ENCODE assay signal across 13 cellular contexts in genomic region chr1:177858222-177858894, GRCh38.
A peak's percentile ranks its signal among the peaks of the same experiment; 100 is the strongest.
DNase-seq lines count a peak whose midpoint lies in the region; ATAC-seq and TF ChIP-seq lines count a peak whose summit lies in the region.
"Had no signal": no experiment of that assay in that cellular context is flagged by ENCODE, and none has a peak within 500 bp of the region (broad histone marks: within the 10 kb centered on the region; RNA-seq: fewer than 3 reads in every experiment).

No MANE protein-coding gene starts in this region.

- H3K36me3 Mint-ChIP-seq in mesothelial cell of epicardium (peaks cover 4% of the 10 kb centered on the region), natural killer cell (no peaks in the 10 kb centered on the region)

- no peaks in the 10 kb centered on the region for H3K9me3 ChIP-seq in adipocyte (ENCODE audit: control insufficient read depth, low read length)
- H3K9me3 ChIP-seq: right atrium auricular region had no signal

- intact Hi-C loops in natural killer cell (cut with micrococcal nuclease) = no loop called here

- H3K4me3 Mint-ChIP-seq in mesothelial cell of epicardium = no peak overlapping the region
- no peak overlapping the region for H3K4me3 Mint-ChIP-seq in natural killer cell

- no peaks in the 10 kb centered on the region for H3K27me3 ChIP-seq in adipocyte (replicated peaks; ENCODE audit: control insufficient read depth, insufficient read depth, low read length)
- H3K27me3 ChIP-seq: right atrium auricular region had no signal

- H3K4me1 ChIP-seq in adipocyte (ENCODE audit: control insufficient read depth, insufficient read depth, low read length) = peaks cover 9% of the 10 kb centered on the region

- no peak for ATAC-seq in natural killer cell
- ATAC-seq: K562 had no signal

- H3K9me3 Mint-ChIP-seq in mesothelial cell of epicardium (peaks cover 6% of the 10 kb centered on the region), natural killer cell (peaks cover 4 to 15% of the 10 kb centered on the region in 2 donors)

- no peaks in the 10 kb centered on the region for H3K36me3 ChIP-seq in adipocyte (ENCODE audit: control insufficient read depth, insufficient read depth, low read length, severe bottlenecking)
- H3K36me3 ChIP-seq: right atrium auricular region had no signal

- no peak overlapping the region for H3K9ac ChIP-seq in adipocyte (ENCODE audit: low read length)

- H3K4me1 Mint-ChIP-seq in mesothelial cell of epicardium = peaks cover 18% of the 10 kb centered on the region
- H3K4me1 Mint-ChIP-seq in natural killer cell = no peaks in the 10 kb centered on the region

- H3K27ac Mint-ChIP-seq in mesothelial cell of epicardium (peak overlapping the region; percentile 19), natural killer cell (no peak overlapping the region)

- peak; percentile 91 for DNase-seq in DMS153 (lab: John Stamatoyannopoulos, UW)
- DNase-seq in NCI-H1092 (lab: John Stamatoyannopoulos, UW) = peak; percentile 89
- DNase-seq in adipocyte (ENCODE audit: low read depth) = peak; percentile 19
- no peak for DNase-seq in mesothelial cell of epicardium (ENCODE audit: low spot score in 2 of 2, unreplicated experiment in 2 of 2)
- DNase-seq in stimulated activated CD4-positive, alpha-beta T cell treated with anti-CD3 and anti-CD28 coated beads, Interleukin-2, amount 100 ng/mL, for 24 hours = no peak
- DNase-seq in natural killer cell = no peak
- DNase-seq in NCI-H226 = no peak
- no peak for DNase-seq in NOMO-1 treated with DMSO at 0.1 percent for 48 hours (lab: John Stamatoyannopoulos, UW; ENCODE audit: unreplicated experiment)
- DNase-seq: activated T-cell treated with anti-CD3 and anti-CD28 coated beads, Interleukin-2, amount 50 U/mL, for 1 hour; OCI-M1 had no signal

- no peak for TF ChIP-seq CTCF in mesothelial cell of epicardium (IDR thresholded peaks at IDR 0.05; ENCODE audit: unreplicated experiment)
- TF ChIP-seq CTCF in natural killer cell (IDR thresholded peaks at IDR 0.05) = no peak

- H3K4me3 ChIP-seq in adipocyte (ENCODE audit: low read length) = peak overlapping the region; percentile 33
- H3K4me3 ChIP-seq: K562, lung, right atrium auricular region had no signal

- H3K27me3 Mint-ChIP-seq in mesothelial cell of epicardium (ENCODE audit: low read depth) (peaks cover 3% of the 10 kb centered on the region), natural killer cell (ENCODE audit: low read depth in 2 of 2) (no peaks in the 10 kb centered on the region)

Comparison
In these comparisons a context has a peak if more than half of its experiments do, and no peak if none do; other contexts are left out.
1. DNase-seq: peak in DMS153 (single experiment), NCI-H1092 (single experiment) and adipocyte (single experiment); none in mesothelial cell of epicardium (0 of 2), stimulated activated CD4-positive, alpha-beta T cell treated with anti-CD3 and anti-CD28 coated beads, Interleukin-2, amount 100 ng/mL, for 24 hours (0 of 2), natural killer cell (single experiment), NCI-H226 (single experiment) and NOMO-1 treated with DMSO at 0.1 percent for 48 hours (single experiment).